ENCODE assay signal across 22 cellular contexts in the genomic region with DNA sequence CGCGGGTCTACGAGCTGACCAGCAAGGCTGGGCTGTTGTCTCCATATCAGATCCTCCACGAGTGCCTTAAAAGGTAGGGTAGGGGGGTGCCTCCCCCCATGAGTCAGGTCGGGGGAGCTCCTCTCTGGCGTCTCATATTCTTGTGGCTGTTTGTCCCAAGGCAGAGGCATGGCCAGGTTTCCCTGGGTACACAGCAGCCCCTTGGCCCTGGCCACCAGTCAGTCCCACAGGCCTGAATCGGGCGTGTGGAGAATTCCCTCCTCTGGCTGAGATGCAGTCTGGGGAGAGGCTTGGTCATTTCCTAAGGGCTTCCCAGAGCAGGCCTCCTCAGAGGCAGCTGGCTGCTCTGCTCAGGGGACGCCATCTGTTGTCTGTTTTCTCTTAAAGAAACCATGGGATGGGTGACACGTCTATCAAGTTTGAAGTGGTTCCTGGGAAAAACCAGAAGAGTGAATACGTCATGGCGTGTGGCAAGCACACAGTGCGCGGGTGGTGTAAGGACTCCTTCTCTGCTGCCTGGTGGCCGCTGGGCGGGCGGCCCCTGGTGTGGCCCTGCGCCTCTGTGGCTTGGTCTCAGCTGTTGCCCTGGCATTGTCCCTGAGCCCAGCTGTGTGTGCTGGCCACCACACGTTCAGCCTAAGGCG. TPM values are rescaled to one million over a fixed set of nuclear protein-coding genes. Genes with fewer than 3 reads are reported as not detected.
A peak's percentile ranks its signal among the peaks of the same experiment; 100 is the strongest.
DNase-seq lines count a peak whose midpoint lies in the region; ATAC-seq and TF ChIP-seq lines count a peak whose summit lies in the region.
"Had no signal": no experiment of that assay in that cellular context is flagged by ENCODE, and none has a peak within 500 bp of the region (broad histone marks: within the 10 kb centered on the region; RNA-seq: fewer than 3 reads in every experiment).

No MANE protein-coding gene starts in this region.

- no peak overlapping the region for H3K4me2 ChIP-seq in hepatocyte

- H3K79me2 ChIP-seq in hepatocyte: peaks cover 10% of the 10 kb centered on the region
- H3K79me2 ChIP-seq: parathyroid adenoma had no signal

- TF ChIP-seq CTCF in RWPE1 (conservative IDR thresholded peaks at IDR 0.05; ENCODE audit: low read depth) (no peak), lower lobe of right lung (IDR thresholded peaks at IDR 0.05) (no peak), hepatocyte (IDR thresholded peaks at IDR 0.05; ENCODE audit: poor library complexity) (no peak)

- peaks cover 93% of the 10 kb centered on the region for H3K36me3 ChIP-seq in lower lobe of right lung
- H3K36me3 ChIP-seq in hepatocyte (replicated peaks; ENCODE audit: insufficient read depth, low read depth): no peaks in the 10 kb centered on the region

- no peaks in the 10 kb centered on the region for H4K20me1 ChIP-seq in hepatocyte (ENCODE audit: insufficient read depth, poor library complexity, severe bottlenecking)

- no peak overlapping the region for H2AFZ ChIP-seq in hepatocyte
- H2AFZ ChIP-seq: parathyroid adenoma had no signal

- POLR2A ChIA-PET in RWPE1 (lab: Yijun Ruan, JAX; ENCODE audit: low non-redundant PET): no interaction called here

- WGBS in hepatocyte (ENCODE audit: low lambda C conversion rate, missing lambda C conversion rate): 96% methylated on average over 20 of the region's 20 CpGs

- H3K4me3 ChIP-seq in lower lobe of right lung (no peak overlapping the region), hepatocyte (no peak overlapping the region)
- H3K4me3 ChIP-seq: SJCRH30, skin epidermis, stomach had no signal

- peak; percentile 33 for DNase-seq in G401 (ENCODE audit: low spot score)
- no peak for DNase-seq in RWPE1 (ENCODE audit: low spot score)
- peak; percentile 27 for DNase-seq in lower lobe of right lung
- DNase-seq in NCI-H226: no peak
- no peak for DNase-seq in hepatocyte (ENCODE audit: low spot score)
- no peak for DNase-seq in superior temporal gyrus (ENCODE audit: extremely low spot score)
- DNase-seq: activated CD4-positive, alpha-beta memory T cell treated with anti-CD3 and anti-CD28 coated beads for 36 hours; activated T-cell treated with anti-CD3 and anti-CD28 coated beads, Interleukin-2, amount 50 U/mL, for 4 hours; cortex of kidney; hippocampal formation; NCI-H1436 treated with DMSO at 0.1 percent for 48 hours; NCI-H82; OCI-M1; SJCRH30; stimulated activated CD4-positive, alpha-beta T cell treated with anti-CD3 and anti-CD28 coated beads, Interleukin-4, amount 100 ng/mL, for 1 hour; stomach; T-helper 2 cell had no signal

- no peak for ATAC-seq in lower lobe of right lung
- ATAC-seq: activated T-cell treated with anti-CD3 and anti-CD28 coated beads, Interleukin-2, amount 50 U/mL, for 4 hours; HCT116; naive thymus-derived CD8-positive, alpha-beta T cell had no signal

- H3K27me3 ChIP-seq in lower lobe of right lung (ENCODE audit: low read depth) (no peaks in the 10 kb centered on the region), hepatocyte (no peaks in the 10 kb centered on the region)
- H3K27me3 ChIP-seq: SJCRH30, stomach had no signal

- no peaks in the 10 kb centered on the region for H3K4me1 ChIP-seq in lower lobe of right lung
- H3K4me1 ChIP-seq in hepatocyte (ENCODE audit: insufficient read depth): no peaks in the 10 kb centered on the region
- H3K4me1 ChIP-seq: parathyroid adenoma had no signal

- H3K27ac ChIP-seq in RWPE1 (peak overlapping the region; percentile 87), lower lobe of right lung (no peak overlapping the region), hepatocyte (no peak overlapping the region)
- H3K27ac ChIP-seq: parathyroid adenoma, SJCRH30, stomach had no signal

- H3K9me3 ChIP-seq in lower lobe of right lung: no peaks in the 10 kb centered on the region
- no peaks in the 10 kb centered on the region for H3K9me3 ChIP-seq in hepatocyte (ENCODE audit: low read depth)
- H3K9me3 ChIP-seq: SJCRH30, stomach had no signal

- CTCF ChIA-PET in RWPE1 (lab: Yijun Ruan, JAX): interaction anchor here (0.6 kb wide), 1 partner anchor 149 kb away, joined by 3 read pairs; no protein-coding TSS in a partner anchor

- in situ Hi-C loops in G401 (cut with HindIII; ENCODE audit: low sequenced_read_pairs): no loop called here

- intact Hi-C loops in lower lobe of right lung (cut with DNase I): no loop called here

- H3K9me2 ChIP-seq in hepatocyte (replicated peaks; ENCODE audit: insufficient read depth): no peaks in the 10 kb centered on the region

RNA-seq across cellular contexts. Expression of gene RANBP1, which starts 9.6 kb away (rescaled TPM):
- total RNA-seq in G401 (2014; rRNA removed; shearing (Covaris generic)): 883 and 1,003 TPM in 2 replicates
- total RNA-seq in lower lobe of right lung (58.3 TPM), hepatocyte (223 and 227 TPM in 2 replicates)
- polyA plus RNA-seq in hepatocyte: 189 and 192 TPM in 2 replicates

RNA-seq across cellular contexts. Expression of gene TRMT2A, which starts 10.7 kb away (rescaled TPM):
- total RNA-seq in G401 (2014; rRNA removed; shearing (Covaris generic)): 22.4 and 55.8 TPM in 2 replicates
- total RNA-seq in lower lobe of right lung: 70.4 TPM
- 34.4 and 50.2 TPM in 2 replicates for total RNA-seq in hepatocyte
- polyA plus RNA-seq in hepatocyte: 65.1 and 78.7 TPM in 2 replicates

RNA-seq across cellular contexts. Expression of gene ZDHHC8, which starts 25.3 kb away (rescaled TPM):
- total RNA-seq in G401 (2014; rRNA removed; shearing (Covaris generic)): 5.1 and 7.8 TPM in 2 replicates
- 77.2 TPM for total RNA-seq in lower lobe of right lung
- 4.5 and 9.6 TPM in 2 replicates for total RNA-seq in hepatocyte
- polyA plus RNA-seq in hepatocyte: 65.1 and 72.7 TPM in 2 replicates

RNA-seq across cellular contexts. Expression of gene DGCR8, which starts 26.3 kb away (rescaled TPM):
- total RNA-seq in G401 (2014; rRNA removed; shearing (Covaris generic)): 21.5 and 22.0 TPM in 2 replicates
- total RNA-seq in lower lobe of right lung (29.5 TPM), hepatocyte (18.3 and 22.0 TPM in 2 replicates)
- polyA plus RNA-seq in hepatocyte: 10.8 and 12.2 TPM in 2 replicates

RNA-seq across cellular contexts. Expression of gene CCDC188, which starts 44.5 kb away (rescaled TPM):
- total RNA-seq in G401 (2014; rRNA removed; shearing (Covaris generic)): not detected in 2 replicates
- total RNA-seq in lower lobe of right lung (0.77 TPM), hepatocyte (not detected in 2 replicates)
- not detected in 2 replicates for polyA plus RNA-seq in hepatocyte
- total RNA-seq: activated T-cell treated with anti-CD3 and anti-CD28 coated beads, Interleukin-2, amount 50 U/mL, for 4 hours; CD8-positive, alpha-beta memory T cell; naive thymus-derived CD8-positive, alpha-beta T cell; SJCRH30 had no signal
- polyA plus RNA-seq: CD8-positive, alpha-beta memory T cell; naive thymus-derived CD8-positive, alpha-beta T cell had no signal

Comparison
In these comparisons a context has a peak if more than half of its experiments do, and no peak if none do; other contexts are left out.
1. DNase-seq: peak in G401 (single experiment) and lower lobe of right lung (single experiment); none in RWPE1 (single experiment), NCI-H226 (single experiment), hepatocyte (single experiment) and superior temporal gyrus (single experiment).